Comparison of ENCODE assay signal across 21 cellular contexts in genomic region chr6:157035576-157035975, GRCh38.
DNase-seq lines count a peak whose midpoint lies in the region; ATAC-seq and TF ChIP-seq lines count a peak whose summit lies in the region.
"Had no signal": no experiment of that assay in that cellular context is flagged by ENCODE, and none has a peak within 500 bp of the region (broad histone marks: within the 10 kb centered on the region; RNA-seq: fewer than 3 reads in every experiment).

No MANE protein-coding gene starts in this region.

- no peak for TF ChIP-seq EP300 in suprapubic skin (IDR thresholded peaks at IDR 0.05)

- intact Hi-C loops in dorsolateral prefrontal cortex (cut with DNase I) (no loop called here), left lung (cut with DNase I) (loop anchor here in 1 of 2 donors (10.0 kb wide), 1 partner anchor 149 kb away; no protein-coding TSS in a partner anchor)

- TF ChIP-seq CTCF in dorsolateral prefrontal cortex (IDR thresholded peaks at IDR 0.05 in 54 of 56, conservative IDR thresholded peaks at IDR 0.05 in 2 of 56; ENCODE audit: low read depth in 1 of 56, partially characterized antibody in 56 of 56) (no peak), left lung (IDR thresholded peaks at IDR 0.05) (no peak), suprapubic skin (IDR thresholded peaks at IDR 0.05) (no peak)

- ATAC-seq in left lung (no peak), HG03039 (IDR thresholded peaks at IDR 0.05; ENCODE audit: unreplicated experiment) (no peak)
- ATAC-seq: activated naive CD8-positive, alpha-beta T cell treated with anti-CD3 and anti-CD28 coated beads, Interleukin-2, amount 50 U/mL, for 24 hours had no signal

- 68% methylated on average over 2 of the region's 2 CpGs for WGBS in suprapubic skin

- no peak overlapping the region for H3K9ac ChIP-seq in HUES48 (ENCODE audit: low read depth, low read length)

- H3K4me1 ChIP-seq in HUES48 (ENCODE audit: control insufficient read depth, insufficient read depth, low read length) (peaks cover 52% of the 10 kb centered on the region), left lung (peaks cover 0 to 47% of the 10 kb centered on the region in 2 donors), suprapubic skin (peaks cover 60% of the 10 kb centered on the region)

- H3K27ac ChIP-seq in HUES48 (ENCODE audit: low read depth, low read length) (peak overlapping the region; percentile 20), dorsolateral prefrontal cortex (peak overlapping the region; percentile 37 to 96 (median 85)), left lung (peak overlapping the region; percentile 57 to 66), suprapubic skin (peak overlapping the region; percentile 86)
- H3K27ac ChIP-seq: testis had no signal

- H3K36me3 ChIP-seq in HUES48 (ENCODE audit: control insufficient read depth, insufficient read depth, low read length) (no peaks in the 10 kb centered on the region), left lung (no peaks in the 10 kb centered on the region), suprapubic skin (no peaks in the 10 kb centered on the region)

- H3K27me3 ChIP-seq in HUES48 (ENCODE audit: control insufficient read depth, insufficient read depth, low read length) (no peaks in the 10 kb centered on the region), dorsolateral prefrontal cortex (no peaks in the 10 kb centered on the region), left lung (no peaks in the 10 kb centered on the region), suprapubic skin (no peaks in the 10 kb centered on the region)
- H3K27me3 ChIP-seq: body of pancreas, testis had no signal

- H3K4me3 ChIP-seq in HUES48 (ENCODE audit: low read depth, low read length) (no peak overlapping the region), dorsolateral prefrontal cortex (peak overlapping the region in 38 of 59 donors; percentile 0 to 56 (median 24)), left lung (no peak overlapping the region), suprapubic skin (peak overlapping the region; percentile 3)
- H3K4me3 ChIP-seq: body of pancreas, testis had no signal

- no peak for TF ChIP-seq POLR2A in suprapubic skin (IDR thresholded peaks at IDR 0.05)

- DNase-seq in dorsolateral prefrontal cortex, result peak in 1 of 10 donors; percentile 42
- DNase-seq in left lung, result no peak
- DNase-seq in suprapubic skin (ENCODE audit: low spot score in 2 of 2), result no peak
- DNase-seq in EL, result no peak
- DNase-seq in HuH-7.5 (ENCODE audit: low spot score), result no peak
- no peak for DNase-seq in A172 (ENCODE audit: low spot score)
- DNase-seq: activated CD4-positive, alpha-beta memory T cell treated with anti-CD3 and anti-CD28 coated beads, Interleukin-2, amount 10 ng/mL, durations not matched to agents 7 days and 5 days; activated CD4-positive, CD25-positive, alpha-beta regulatory T cell; activated effector memory CD4-positive, alpha-beta T cell treated with anti-CD3 and anti-CD28 coated beads, Interleukin-2, amount 50 U/mL, for 16 hours; activated naive CD8-positive, alpha-beta T cell treated with anti-CD3 and anti-CD28 coated beads, Interleukin-2, amount 50 U/mL, for 24 hours; CD4-positive, CD25-positive, alpha-beta regulatory T cell; endodermal cell; naive thymus-derived CD4-positive, alpha-beta T cell; NCI-H2081; NCI-H226; NCI-H748 treated with DMSO at 0.1 percent for 48 hours; T-helper 9 cell; testis had no signal

- H3K9me3 ChIP-seq in HUES48 (ENCODE audit: control insufficient read depth, insufficient read depth, low read length) (no peaks in the 10 kb centered on the region), left lung (no peaks in the 10 kb centered on the region), suprapubic skin (no peaks in the 10 kb centered on the region)
- H3K9me3 ChIP-seq: body of pancreas, testis had no signal

Comparison
In these comparisons a context has a peak if more than half of its experiments do, and no peak if none do; other contexts are left out.
1. H3K27ac ChIP-seq: peak in every context shown above with its lines; median percentile 86 in suprapubic skin; 85 in dorsolateral prefrontal cortex; 62 in left lung; 20 in HUES48.
2. H3K4me3 ChIP-seq: peak in dorsolateral prefrontal cortex (38 of 59) and suprapubic skin (single experiment); none in HUES48 (single experiment) and left lung (0 of 2).